8 cellular contexts compared by ENCODE assay signal in genomic region chr17:40963838-40964237, GRCh38. TPM values are rescaled to one million over a fixed set of nuclear protein-coding genes. Genes with fewer than 3 reads are reported as not detected.
A peak's percentile ranks its signal among the peaks of the same experiment; 100 is the strongest.
DNase-seq lines count a peak whose midpoint lies in the region; ATAC-seq, FAIRE-seq and TF ChIP-seq lines count a peak whose summit lies in the region.

No MANE protein-coding gene starts in this region.

- FAIRE-seq in K562 (lab: Jason Lieb, UNC), result peak; percentile 82

- in situ Hi-C loops in K562 (cut with MboI), result no loop called here

- CTCF ChIA-PET in K562 (lab: Yijun Ruan, JAX; ENCODE audit: low intra/inter-chr PET ratio), result no interaction called here
- CTCF ChIA-PET in activated naive CD4-positive, alpha-beta T cell treated with anti-CD3 and anti-CD28 coated beads, Interleukin-2, amount 10 ng/mL, durations not matched to agents 7 days and 5 days (lab: Charles Lee), result no interaction called here

- H3K4me3 ChIP-seq in HL-60 (replicated peaks; ENCODE audit: insufficient read depth, low read length) (no peak overlapping the region), K562 (no peak overlapping the region), mucosa of descending colon (no peak overlapping the region)

- H3K9me3 ChIP-seq in K562 (replicated peaks; ENCODE audit: control insufficient read depth, insufficient read depth, low read depth, low read length) (no peaks in the 10 kb centered on the region), mucosa of descending colon (no peaks in the 10 kb centered on the region)

- intact Hi-C loops in K562 (cut with micrococcal nuclease) (no loop called here), mucosa of descending colon (cut with DNase I, micrococcal nuclease) (no loop called here)

- DNase-seq in CMK (ENCODE audit: low read depth) (peak; percentile 2), HL-60 (ENCODE audit: low read depth in 1 of 2, low spot score in 1 of 2) (no peak), K562 (ENCODE audit: extremely low read depth in 1 of 4, low spot score in 3 of 4) (peak; percentile 27 to 42 (median 40)), mucosa of descending colon (peak in 1 of 3 donors; percentile 10), NCI-H748 (lab: John Stamatoyannopoulos, UW; ENCODE audit: unreplicated experiment) (no peak), GOT3 (lab: John Stamatoyannopoulos, UW) (no peak)
- DNase-seq in activated naive CD4-positive, alpha-beta T cell treated with anti-CD3 and anti-CD28 coated beads, Interleukin-2, amount 10 ng/mL, durations not matched to agents 7 days and 5 days, result no peak

- no peak overlapping the region for H3K27ac ChIP-seq in HL-60 (replicated peaks)
- H3K27ac ChIP-seq in K562 (ENCODE audit: extremely low read depth, low read depth, low read length), result no peak overlapping the region

- no peak for TF ChIP-seq EP300 in K562 (IDR thresholded peaks at IDR 0.05; ENCODE audit: low read length)

- H3K27me3 Mint-ChIP-seq in activated naive CD4-positive, alpha-beta T cell treated with anti-CD3 and anti-CD28 coated beads, Interleukin-2, amount 10 ng/mL, durations not matched to agents 7 days and 5 days, result peaks cover 12% of the 10 kb centered on the region

- ATAC-seq in K562 (peak; percentile 68; the same call in 2 of the 3 replicates), mucosa of descending colon (peak; percentile 78), HG03342 (IDR thresholded peaks at IDR 0.05; ENCODE audit: unreplicated experiment) (no peak)

- H3K4me1 Mint-ChIP-seq in activated naive CD4-positive, alpha-beta T cell treated with anti-CD3 and anti-CD28 coated beads, Interleukin-2, amount 10 ng/mL, durations not matched to agents 7 days and 5 days, result peaks cover 5% of the 10 kb centered on the region

- no peak overlapping the region for H3K27ac Mint-ChIP-seq in activated naive CD4-positive, alpha-beta T cell treated with anti-CD3 and anti-CD28 coated beads, Interleukin-2, amount 10 ng/mL, durations not matched to agents 7 days and 5 days

- WGBS in K562 (ENCODE audit: insufficient coverage, low coverage, missing lambda C conversion rate), result 0% methylated on average over 1 of the region's 1 CpG

- no peaks in the 10 kb centered on the region for H3K79me2 ChIP-seq in K562 (ENCODE audit: control insufficient read depth, insufficient read depth, low read length)

- BruUV-seq in K562 (replicated peaks; lab: Mats Ljungman, UMichigan), result no TSS peak

- no peaks in the 10 kb centered on the region for H3K9me3 Mint-ChIP-seq in activated naive CD4-positive, alpha-beta T cell treated with anti-CD3 and anti-CD28 coated beads, Interleukin-2, amount 10 ng/mL, durations not matched to agents 7 days and 5 days

- H3K36me3 ChIP-seq in K562 (ENCODE audit: control insufficient read depth, insufficient read depth, low read length) (no peaks in the 10 kb centered on the region), mucosa of descending colon (ENCODE audit: low read depth) (no peaks in the 10 kb centered on the region)

- H3K27me3 ChIP-seq in HL-60 (ENCODE audit: insufficient read depth, poor library complexity, severe bottlenecking) (no peaks in the 10 kb centered on the region), K562 (ENCODE audit: control insufficient read depth in 2 of 2, insufficient read depth in 2 of 2, low read length in 2 of 2) (peaks cover 0 to 6% of the 10 kb centered on the region in 2 experiments; a peak in 3 of 5 replicates)

- H3K4me3 Mint-ChIP-seq in activated naive CD4-positive, alpha-beta T cell treated with anti-CD3 and anti-CD28 coated beads, Interleukin-2, amount 10 ng/mL, durations not matched to agents 7 days and 5 days, result no peak overlapping the region

- no peaks in the 10 kb centered on the region for H3K4me1 ChIP-seq in K562 (replicated peaks in 1 of 2; ENCODE audit: control insufficient read depth in 2 of 2, insufficient read depth in 2 of 2, low read length in 2 of 2)
- no peaks in the 10 kb centered on the region for H3K4me1 ChIP-seq in mucosa of descending colon (ENCODE audit: low read depth)

- POLR2A ChIA-PET in K562 (lab: Yijun Ruan, JAX), result interaction anchor here (1.0 kb wide), 1 partner anchor 9 kb away, joined by 4 read pairs; no protein-coding TSS in a partner anchor

- no peak for TF ChIP-seq POLR2A in K562 (conservative IDR thresholded peaks at IDR 0.05)

- H2AFZ ChIP-seq in K562 (ENCODE audit: low read depth, low read length), result peak overlapping the region; percentile 34; the same call in 1 of the 2 replicates

- H4K20me1 ChIP-seq in K562 (replicated peaks; ENCODE audit: control insufficient read depth, insufficient read depth, low read length), result no peaks in the 10 kb centered on the region

- peak overlapping the region; percentile 6; the same call in 1 of the 2 replicates for H3K4me2 ChIP-seq in K562 (ENCODE audit: insufficient read depth, low read length)

- H3K9ac ChIP-seq in K562 (ENCODE audit: insufficient read depth in 1 of 2, low read depth in 2 of 2, low read length in 2 of 2), result no peak overlapping the region

- TF ChIP-seq RAD21 in K562 (CRISPR knock-in tag; conservative IDR thresholded peaks at IDR 0.05 in 1 of 2, IDR thresholded peaks at IDR 0.05 in 1 of 2), result peak in 1 of 2 experiments; percentile 19; a peak in 1 of 4 replicates

- TF ChIP-seq CTCF in HL-60 (IDR thresholded peaks at IDR 0.05; ENCODE audit: insufficient read depth, low read length) (peak; percentile 65), K562 (IDR thresholded peaks at IDR 0.05 in 2 of 3, conservative IDR thresholded peaks at IDR 0.05 in 1 of 3; ENCODE audit: insufficient read depth in 2 of 3, low read depth in 1 of 3, low read length in 3 of 3) (peak in 2 of 3 experiments; percentile 60 to 65; a peak in 4 of 6 replicates), mucosa of descending colon (IDR thresholded peaks at IDR 0.05) (peak; percentile 50)

- no peaks in the 10 kb centered on the region for H3K9me1 ChIP-seq in K562 (ENCODE audit: control insufficient read depth, insufficient read depth, low read length)

- H3K36me3 Mint-ChIP-seq in activated naive CD4-positive, alpha-beta T cell treated with anti-CD3 and anti-CD28 coated beads, Interleukin-2, amount 10 ng/mL, durations not matched to agents 7 days and 5 days, result no peaks in the 10 kb centered on the region

RNA-seq across cellular contexts. Expression of gene KRT39, which starts 2.9 kb away (rescaled TPM):
- not detected in 2 replicates for total RNA-seq in K562 (2011; cell fraction: chromatin; rRNA removed; ENCODE audit: low replicate concordance)
- not detected in 2 replicates for total RNA-seq in K562 (2011; cell fraction: nucleolus; rRNA removed)
- total RNA-seq in K562 (2011; cell fraction: nucleoplasm; rRNA removed), result not detected in 2 replicates
- not detected in 2 replicates for total RNA-seq in K562 (2014; rRNA removed)
- not detected in 2 replicates for total RNA-seq in K562 (2014; rRNA removed; fragmentation: Illumina TruSeq; extraction: Trizol)
- total RNA-seq in K562 (2015; rRNA removed; fragmentation: Illumina TruSeq; extraction: Trizol), result not detected in 2 replicates
- total RNA-seq in K562 (2021), result not detected in 2 replicates
- not detected in 2 replicates for polyA plus RNA-seq in K562 (2011; rRNA removed)
- not detected in 2 replicates for polyA plus RNA-seq in K562 (2011; cell fraction: cytosol; rRNA removed)
- not detected in 2 replicates for polyA plus RNA-seq in K562 (2011; cell fraction: nucleus; rRNA removed)
- polyA plus RNA-seq in K562 (2012), result not detected in 2 replicates
- polyA plus RNA-seq in K562 (2014; fragmentation: Illumina TruSeq; extraction: Trizol), result not detected in 2 replicates
- not detected for polyA plus RNA-seq in K562 (2014; fragmentation: Nextera tagmentation; extraction: Ambion mirVana)
- not detected in 2 replicates for polyA plus RNA-seq in K562 (2014; rRNA removed)
- not detected in 2 replicates for polyA minus RNA-seq in K562 (2011; rRNA and poly(A)+ RNA removed)
- polyA minus RNA-seq in K562 (2011; cell fraction: cytosol; rRNA and poly(A)+ RNA removed), result not detected in 2 replicates
- polyA minus RNA-seq in K562 (2011; cell fraction: nucleus; rRNA and poly(A)+ RNA removed), result not detected in 2 replicates
- under 1 TPM in 1 of 3 donors, not detected in 2; 0.52 TPM for total RNA-seq in mucosa of descending colon

RNA-seq across cellular contexts. Expression of gene KRT40, which starts 20.3 kb away (rescaled TPM):
- not detected in 2 replicates for total RNA-seq in K562 (2011; cell fraction: chromatin; rRNA removed; ENCODE audit: low replicate concordance)
- not detected in 2 replicates for total RNA-seq in K562 (2011; cell fraction: nucleolus; rRNA removed)
- total RNA-seq in K562 (2011; cell fraction: nucleoplasm; rRNA removed), result not detected in 2 replicates
- total RNA-seq in K562 (2014; rRNA removed) (not detected in 2 replicates), K562 (2014; rRNA removed; fragmentation: Illumina TruSeq; extraction: Trizol) (not detected in 2 replicates), K562 (2015; rRNA removed; fragmentation: Illumina TruSeq; extraction: Trizol) (not detected in 2 replicates), K562 (2021) (not detected in 2 replicates), mucosa of descending colon (under 1 TPM in 1 of 3 donors, not detected in 2; 0.22 TPM)
- polyA plus RNA-seq in K562 (2011; rRNA removed) (not detected in 2 replicates), K562 (2014; fragmentation: Illumina TruSeq; extraction: Trizol) (not detected in 2 replicates), K562 (2014; fragmentation: Nextera tagmentation; extraction: Ambion mirVana) (not detected), K562 (2014; rRNA removed) (not detected in 2 replicates)
- polyA plus RNA-seq in K562 (2011; cell fraction: cytosol; rRNA removed), result not detected in 2 replicates
- not detected in 2 replicates for polyA plus RNA-seq in K562 (2011; cell fraction: nucleus; rRNA removed)
- not detected in 2 replicates for polyA plus RNA-seq in K562 (2012)
- not detected in 2 replicates for polyA minus RNA-seq in K562 (2011; rRNA and poly(A)+ RNA removed)
- polyA minus RNA-seq in K562 (2011; cell fraction: cytosol; rRNA and poly(A)+ RNA removed), result not detected in 2 replicates
- polyA minus RNA-seq in K562 (2011; cell fraction: nucleus; rRNA and poly(A)+ RNA removed), result not detected in 2 replicates

RNA-seq across cellular contexts. Expression of gene KRT23, which starts 26.4 kb away (rescaled TPM):
- not detected in 2 replicates for total RNA-seq in K562 (2011; cell fraction: chromatin; rRNA removed; ENCODE audit: low replicate concordance)
- total RNA-seq in K562 (2011; cell fraction: nucleolus; rRNA removed), result not detected in 2 replicates
- total RNA-seq in K562 (2011; cell fraction: nucleoplasm; rRNA removed), result not detected in 2 replicates
- total RNA-seq in K562 (2014; rRNA removed), result not detected in 2 replicates
- not detected in 2 replicates for total RNA-seq in K562 (2014; rRNA removed; fragmentation: Illumina TruSeq; extraction: Trizol)
- total RNA-seq in K562 (2015; rRNA removed; fragmentation: Illumina TruSeq; extraction: Trizol), result not detected in 2 replicates
- total RNA-seq in K562 (2021), result not detected in 2 replicates
- not detected in 2 replicates for polyA plus RNA-seq in K562 (2011; rRNA removed)
- not detected in 2 replicates for polyA plus RNA-seq in K562 (2011; cell fraction: cytosol; rRNA removed)
- polyA plus RNA-seq in K562 (2011; cell fraction: nucleus; rRNA removed), result not detected in 2 replicates
- not detected in 2 replicates for polyA plus RNA-seq in K562 (2012)
- polyA plus RNA-seq in K562 (2014; fragmentation: Illumina TruSeq; extraction: Trizol), result not detected in 2 replicates
- not detected for polyA plus RNA-seq in K562 (2014; fragmentation: Nextera tagmentation; extraction: Ambion mirVana)
- not detected in 2 replicates for polyA plus RNA-seq in K562 (2014; rRNA removed)
- polyA minus RNA-seq in K562 (2011; rRNA and poly(A)+ RNA removed), result not detected in 2 replicates
- polyA minus RNA-seq in K562 (2011; cell fraction: cytosol; rRNA and poly(A)+ RNA removed), result not detected in 2 replicates
- polyA minus RNA-seq in K562 (2011; cell fraction: nucleus; rRNA and poly(A)+ RNA removed), result not detected in 2 replicates
- total RNA-seq in mucosa of descending colon, result under 1 TPM in 1 of 3 donors, not detected in 2; 0.53 TPM

RNA-seq across cellular contexts. Expression of gene KRTAP3-3, which starts 30.1 kb away (rescaled TPM):
- total RNA-seq in K562 (2011; cell fraction: chromatin; rRNA removed; ENCODE audit: low replicate concordance), result not detected in 2 replicates
- not detected in 2 replicates for total RNA-seq in K562 (2011; cell fraction: nucleolus; rRNA removed)
- not detected in 2 replicates for total RNA-seq in K562 (2011; cell fraction: nucleoplasm; rRNA removed)
- total RNA-seq in K562 (2014; rRNA removed) (not detected in 2 replicates), K562 (2014; rRNA removed; fragmentation: Illumina TruSeq; extraction: Trizol) (not detected in 2 replicates), K562 (2015; rRNA removed; fragmentation: Illumina TruSeq; extraction: Trizol) (not detected in 2 replicates), K562 (2021) (not detected in 2 replicates), mucosa of descending colon (not detected)
- polyA plus RNA-seq in K562 (2011; rRNA removed) (not detected in 2 replicates), K562 (2014; fragmentation: Illumina TruSeq; extraction: Trizol) (not detected in 2 replicates), K562 (2014; fragmentation: Nextera tagmentation; extraction: Ambion mirVana) (not detected), K562 (2014; rRNA removed) (not detected in 2 replicates)
- polyA plus RNA-seq in K562 (2011; cell fraction: cytosol; rRNA removed), result not detected in 2 replicates
- not detected in 2 replicates for polyA plus RNA-seq in K562 (2011; cell fraction: nucleus; rRNA removed)
- not detected in 2 replicates for polyA plus RNA-seq in K562 (2012)
- not detected in 2 replicates for polyA minus RNA-seq in K562 (2011; rRNA and poly(A)+ RNA removed)
- not detected in 2 replicates for polyA minus RNA-seq in K562 (2011; cell fraction: cytosol; rRNA and poly(A)+ RNA removed)
- not detected in 2 replicates for polyA minus RNA-seq in K562 (2011; cell fraction: nucleus; rRNA and poly(A)+ RNA removed)

RNA-seq across cellular contexts. Expression of gene KRTAP3-2, which starts 35.9 kb away (rescaled TPM):
- total RNA-seq in K562 (2011; cell fraction: chromatin; rRNA removed; ENCODE audit: low replicate concordance), result not detected in 2 replicates
- total RNA-seq in K562 (2011; cell fraction: nucleolus; rRNA removed), result not detected in 2 replicates
- total RNA-seq in K562 (2011; cell fraction: nucleoplasm; rRNA removed), result not detected in 2 replicates
- total RNA-seq in K562 (2014; rRNA removed), result not detected in 2 replicates
- total RNA-seq in K562 (2014; rRNA removed; fragmentation: Illumina TruSeq; extraction: Trizol), result not detected in 2 replicates
- total RNA-seq in K562 (2015; rRNA removed; fragmentation: Illumina TruSeq; extraction: Trizol), result not detected in 2 replicates
- total RNA-seq in K562 (2021), result not detected in 2 replicates
- polyA plus RNA-seq in K562 (2011; rRNA removed), result not detected in 2 replicates
- not detected in 2 replicates for polyA plus RNA-seq in K562 (2011; cell fraction: cytosol; rRNA removed)
- polyA plus RNA-seq in K562 (2011; cell fraction: nucleus; rRNA removed), result not detected in 2 replicates
- polyA plus RNA-seq in K562 (2012), result not detected in 2 replicates
- polyA plus RNA-seq in K562 (2014; fragmentation: Illumina TruSeq; extraction: Trizol), result not detected in 2 replicates
- polyA plus RNA-seq in K562 (2014; fragmentation: Nextera tagmentation; extraction: Ambion mirVana), result not detected
- polyA plus RNA-seq in K562 (2014; rRNA removed), result not detected in 2 replicates
- polyA minus RNA-seq in K562 (2011; rRNA and poly(A)+ RNA removed), result not detected in 2 replicates
- polyA minus RNA-seq in K562 (2011; cell fraction: cytosol; rRNA and poly(A)+ RNA removed), result not detected in 2 replicates
- polyA minus RNA-seq in K562 (2011; cell fraction: nucleus; rRNA and poly(A)+ RNA removed), result not detected in 2 replicates
- total RNA-seq in mucosa of descending colon, result not detected

Comparison
In these comparisons a context has a peak if more than half of its experiments do, and no peak if none do; other contexts are left out.
1. DNase-seq: peak in CMK (single experiment) and K562 (4 of 4); none in HL-60 (0 of 2), NCI-H748 (single experiment), activated naive CD4-positive, alpha-beta T cell treated with anti-CD3 and anti-CD28 coated beads, Interleukin-2, amount 10 ng/mL, durations not matched to agents 7 days and 5 days (single experiment) and GOT3 (single experiment).
2. Peak in every context shown above with its lines, with median percentiles within 50 percentile points of each other: CTCF ChIP-seq.